14 cellular contexts compared by ENCODE assay signal in genomic region chr2:145685323-145686050, GRCh38.
DNase-seq lines count a peak whose midpoint lies in the region; ATAC-seq, FAIRE-seq and TF ChIP-seq lines count a peak whose summit lies in the region.
"Had no signal": no experiment of that assay in that cellular context is flagged by ENCODE, and none has a peak within 500 bp of the region (broad histone marks: within the 10 kb centered on the region; RNA-seq: fewer than 3 reads in every experiment).

No MANE protein-coding gene starts in this region.

- H3K36me3 ChIP-seq in GM23248 (ENCODE audit: low read depth) (no peaks in the 10 kb centered on the region), astrocyte (ENCODE audit: insufficient read depth, low read length) (no peaks in the 10 kb centered on the region), hepatocyte (replicated peaks; ENCODE audit: insufficient read depth, low read depth) (no peaks in the 10 kb centered on the region)
- H3K36me3 ChIP-seq: HAP-1, Peyer's patch had no signal

- H3K27ac Mint-ChIP-seq in astrocyte (ENCODE audit: unreplicated experiment) = no peak overlapping the region
- no peak overlapping the region for H3K27ac Mint-ChIP-seq in activated CD4-positive, alpha-beta memory T cell treated with anti-CD3 and anti-CD28 coated beads for 36 hours
- H3K27ac Mint-ChIP-seq: B cell; CD8-positive, alpha-beta T cell had no signal

- H4K20me1 ChIP-seq in GM23248 (ENCODE audit: insufficient read depth) = no peaks in the 10 kb centered on the region
- H4K20me1 ChIP-seq in astrocyte (ENCODE audit: insufficient read depth, low read length) = no peaks in the 10 kb centered on the region
- H4K20me1 ChIP-seq in hepatocyte (ENCODE audit: insufficient read depth, poor library complexity, severe bottlenecking) = no peaks in the 10 kb centered on the region

- FAIRE-seq in astrocyte (lab: Jason Lieb, UNC) = no peak

- no peaks in the 10 kb centered on the region for H3K36me3 Mint-ChIP-seq in astrocyte (ENCODE audit: low read depth, unreplicated experiment)
- H3K36me3 Mint-ChIP-seq in activated CD4-positive, alpha-beta memory T cell treated with anti-CD3 and anti-CD28 coated beads for 36 hours = no peaks in the 10 kb centered on the region
- H3K36me3 Mint-ChIP-seq: CD8-positive, alpha-beta T cell had no signal

- H3K4me3 ChIP-seq in GM23248 (no peak overlapping the region), astrocyte (ENCODE audit: insufficient read depth, low read depth, low read length) (no peak overlapping the region), hepatocyte (no peak overlapping the region)
- H3K4me3 ChIP-seq: HAP-1, Peyer's patch had no signal

- CTCF ChIA-PET in activated CD4-positive, alpha-beta memory T cell treated with anti-CD3 and anti-CD28 coated beads for 36 hours (lab: Charles Lee) = no interaction called here

- intact Hi-C loops in activated CD4-positive, alpha-beta memory T cell treated with anti-CD3 and anti-CD28 coated beads for 36 hours (cut with micrococcal nuclease) = no loop called here

- no peak overlapping the region for H3K4me2 ChIP-seq in GM23248 (ENCODE audit: unreplicated experiment)
- H3K4me2 ChIP-seq in astrocyte (ENCODE audit: low read length) = no peak overlapping the region
- H3K4me2 ChIP-seq in hepatocyte = no peak overlapping the region

- H3K27me3 ChIP-seq in GM23248 (replicated peaks; ENCODE audit: insufficient read depth) (no peaks in the 10 kb centered on the region), astrocyte (ENCODE audit: insufficient read depth, low read length) (no peaks in the 10 kb centered on the region), hepatocyte (no peaks in the 10 kb centered on the region)
- H3K27me3 ChIP-seq: Peyer's patch had no signal

- H3K4me1 Mint-ChIP-seq in astrocyte (ENCODE audit: low read depth, unreplicated experiment) = peaks cover 2% of the 10 kb centered on the region
- no peaks in the 10 kb centered on the region for H3K4me1 Mint-ChIP-seq in activated CD4-positive, alpha-beta memory T cell treated with anti-CD3 and anti-CD28 coated beads for 36 hours (ENCODE audit: low read depth)

- DNase-seq in GM23248 (peak; percentile 55), astrocyte (ENCODE audit: low read depth) (peak; percentile 78), omental fat pad (ENCODE audit: low spot score) (no peak), CD1c-positive myeloid dendritic cell (ENCODE audit: extremely low spot score) (no peak), hepatocyte (ENCODE audit: low spot score) (no peak), DMS53 (lab: John Stamatoyannopoulos, UW) (no peak)
- DNase-seq in activated CD4-positive, alpha-beta memory T cell treated with anti-CD3 and anti-CD28 coated beads for 36 hours = no peak
- DNase-seq: ACHN; CD8-positive, alpha-beta T cell; Peyer's patch; SHP77 treated with DMSO at 0.1 percent for 48 hours had no signal

- no peaks in the 10 kb centered on the region for H3K9me3 Mint-ChIP-seq in astrocyte (ENCODE audit: unreplicated experiment)
- H3K9me3 Mint-ChIP-seq in activated CD4-positive, alpha-beta memory T cell treated with anti-CD3 and anti-CD28 coated beads for 36 hours = peaks cover 4% of the 10 kb centered on the region

- H3K9ac ChIP-seq in GM23248 (no peak overlapping the region), astrocyte (ENCODE audit: low read length) (no peak overlapping the region)

- no peak for TF ChIP-seq CTCF in astrocyte (IDR thresholded peaks at IDR 0.05; ENCODE audit: insufficient read depth, low read depth, low read length)
- no peak for TF ChIP-seq CTCF in omental fat pad (IDR thresholded peaks at IDR 0.05)
- TF ChIP-seq CTCF in hepatocyte (IDR thresholded peaks at IDR 0.05; ENCODE audit: poor library complexity) = no peak

- WGBS in GM23248 (ENCODE audit: low coverage in 1 of 2, low lambda C conversion rate in 2 of 2, missing lambda C conversion rate in 2 of 2), 2 experiments = 85 to 87% methylated on average over 4 of the region's 4 CpGs
- 88% methylated on average over 4 of the region's 4 CpGs for WGBS in hepatocyte (ENCODE audit: low lambda C conversion rate, missing lambda C conversion rate)

- H3F3A ChIP-seq in GM23248 (ENCODE audit: insufficient read depth) = 0 out of 2 replicates have a peak, but pooled peaks cover 5% of the 10 kb centered on the region

- H3K9me3 ChIP-seq in GM23248 (ENCODE audit: low read depth) (no peaks in the 10 kb centered on the region), astrocyte (ENCODE audit: insufficient read depth, low read depth, low read length) (no peaks in the 10 kb centered on the region), hepatocyte (ENCODE audit: low read depth) (no peaks in the 10 kb centered on the region)
- H3K9me3 ChIP-seq: HAP-1, Peyer's patch had no signal

- H2AFZ ChIP-seq in GM23248 (no peak overlapping the region), astrocyte (ENCODE audit: low read depth, low read length) (no peak overlapping the region), hepatocyte (no peak overlapping the region)

- in situ Hi-C loops in GM23248 (cut with MboI) = no loop called here

- H3K4me1 ChIP-seq in GM23248 (ENCODE audit: insufficient read depth) = peaks cover 15% of the 10 kb centered on the region
- no peaks in the 10 kb centered on the region for H3K4me1 ChIP-seq in astrocyte (ENCODE audit: insufficient read depth, low read length)
- no peaks in the 10 kb centered on the region for H3K4me1 ChIP-seq in hepatocyte (ENCODE audit: insufficient read depth)
- H3K4me1 ChIP-seq: HAP-1, Peyer's patch had no signal

- no peak overlapping the region for H3K4me3 Mint-ChIP-seq in astrocyte (ENCODE audit: unreplicated experiment)
- no peak overlapping the region for H3K4me3 Mint-ChIP-seq in activated CD4-positive, alpha-beta memory T cell treated with anti-CD3 and anti-CD28 coated beads for 36 hours
- H3K4me3 Mint-ChIP-seq: B cell; CD8-positive, alpha-beta T cell had no signal

- H3K9me2 ChIP-seq in GM23248 (ENCODE audit: insufficient read depth) (no peaks in the 10 kb centered on the region), hepatocyte (replicated peaks; ENCODE audit: insufficient read depth) (no peaks in the 10 kb centered on the region)

- H3K27me3 Mint-ChIP-seq in astrocyte (ENCODE audit: low read depth, unreplicated experiment) = no peaks in the 10 kb centered on the region
- H3K27me3 Mint-ChIP-seq in activated CD4-positive, alpha-beta memory T cell treated with anti-CD3 and anti-CD28 coated beads for 36 hours = no peaks in the 10 kb centered on the region
- H3K27me3 Mint-ChIP-seq: B cell had no signal

- H3K79me2 ChIP-seq in GM23248 (ENCODE audit: insufficient read depth) (no peaks in the 10 kb centered on the region), astrocyte (ENCODE audit: insufficient read depth, low read length) (no peaks in the 10 kb centered on the region), hepatocyte (no peaks in the 10 kb centered on the region)

- peak; percentile 83 for ATAC-seq in esophagus mucosa
- ATAC-seq in omental fat pad (ENCODE audit: low FRiP score) = peak; percentile 60
- ATAC-seq: CD8-positive, alpha-beta T cell had no signal

- no peak overlapping the region for H3K27ac ChIP-seq in GM23248
- no peak overlapping the region for H3K27ac ChIP-seq in astrocyte (ENCODE audit: low read depth, low read length)
- H3K27ac ChIP-seq in hepatocyte = no peak overlapping the region
- H3K27ac ChIP-seq: Peyer's patch had no signal

- POLR2A ChIA-PET in activated CD4-positive, alpha-beta memory T cell treated with anti-CD3 and anti-CD28 coated beads for 36 hours (lab: Charles Lee) = no interaction called here

Comparison
In these comparisons a context has a peak if more than half of its experiments do, and no peak if none do; other contexts are left out.
1. DNase-seq: peak in GM23248 (single experiment) and astrocyte (single experiment); none in omental fat pad (single experiment), CD1c-positive myeloid dendritic cell (single experiment), hepatocyte (single experiment), DMS53 (single experiment) and activated CD4-positive, alpha-beta memory T cell treated with anti-CD3 and anti-CD28 coated beads for 36 hours (single experiment).